Comparison of ENCODE assay signal across 22 cellular contexts in the genomic region with DNA sequence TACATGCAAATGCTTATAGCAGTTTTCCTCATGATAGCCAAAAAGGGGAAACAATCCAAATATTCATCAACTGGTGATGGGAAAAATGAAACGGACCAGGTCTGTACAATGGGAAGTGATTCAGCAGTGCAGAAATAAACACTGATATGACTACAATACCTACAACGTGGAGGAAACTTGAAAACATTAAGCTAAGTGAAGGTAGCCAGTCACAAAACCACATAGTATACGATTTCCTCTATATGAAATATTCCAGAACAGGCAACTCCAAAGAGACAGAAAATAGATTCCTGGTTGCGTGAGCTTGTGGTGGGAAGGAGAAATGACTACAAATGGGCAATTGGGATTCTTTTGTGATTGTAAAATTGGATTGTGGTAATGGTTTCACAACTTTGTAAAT.
DNase-seq lines count a peak whose midpoint lies in the region; ATAC-seq and TF ChIP-seq lines count a peak whose summit lies in the region.
"Had no signal": no experiment of that assay in that cellular context is flagged by ENCODE, and none has a peak within 500 bp of the region (broad histone marks: within the 10 kb centered on the region; RNA-seq: fewer than 3 reads in every experiment).

No MANE protein-coding gene starts in this region.

- H2AFZ ChIP-seq in SK-N-SH (ENCODE audit: low read depth) (peak overlapping the region; percentile 64; the same call in 1 of the 2 replicates), osteoblast (ENCODE audit: low read length) (no peak overlapping the region)

- DNase-seq in ELR (ENCODE audit: low read depth) (peak; percentile 86), SK-N-SH (no peak), fibroblast of gingiva (ENCODE audit: low read depth) (peak; percentile 26), osteoblast (ENCODE audit: insufficient read length, low spot score, missing footprints) (peak; percentile 10), tibial nerve (ENCODE audit: low spot score in 2 of 2) (no peak), mesendoderm (no peak), AML-193 (lab: John Stamatoyannopoulos, UW) (no peak)
- DNase-seq: activated CD4-positive, CD25-positive, alpha-beta regulatory T cell treated with anti-CD3 and anti-CD28 coated beads, Interleukin-2, amount 50 U/mL, for 72 hours; activated CD8-positive, alpha-beta T cell treated with anti-CD3 and anti-CD28 coated beads for 36 hours; activated gamma-delta T cell; activated naive CD8-positive, alpha-beta T cell treated with anti-CD3 and anti-CD28 coated beads, Interleukin-2, amount 50 U/mL, for 24 hours; activated T-cell treated with anti-CD3 and anti-CD28 coated beads for 4 hours; colonic mucosa; Kasumi-1; mammary epithelial cell; NCI-H1694; NCI-H69; sigmoid colon; upper lobe of right lung had no signal

- H4K8ac ChIP-seq in mesendoderm (ENCODE audit: low read depth, low read length), result no peak overlapping the region

- no peak overlapping the region for H2BK15ac ChIP-seq in mesendoderm (replicated peaks; ENCODE audit: low read depth)

- H3K4me3 ChIP-seq in SK-N-SH (ENCODE audit: low read depth in 2 of 2, low read length in 1 of 2) (no peak overlapping the region), osteoblast (ENCODE audit: insufficient read depth, low read length) (no peak overlapping the region), tibial nerve (no peak overlapping the region), mesendoderm (ENCODE audit: low read length) (no peak overlapping the region)
- H3K4me3 ChIP-seq: colonic mucosa, esophagus muscularis mucosa, sigmoid colon, upper lobe of right lung had no signal

- 40% methylated on average over 4 of the region's 4 CpGs for WGBS in SK-N-SH (ENCODE audit: low lambda C conversion rate)
- 55 to 60% methylated on average over 4 of the region's 4 CpGs for WGBS in tibial nerve, 2 donors
- WGBS in mesendoderm (ENCODE audit: extremely low coverage, insufficient coverage, low lambda C conversion rate), result no CpG with 5 or more reads among the region's 4 CpGs

- H2BK120ac ChIP-seq in mesendoderm (ENCODE audit: low read depth, low read length), result no peak overlapping the region

- no peak for ATAC-seq in HG02763 (IDR thresholded peaks at IDR 0.05; ENCODE audit: unreplicated experiment)
- ATAC-seq: activated CD8-positive, alpha-beta T cell treated with anti-CD3 and anti-CD28 coated beads for 36 hours; activated naive CD8-positive, alpha-beta T cell treated with anti-CD3 and anti-CD28 coated beads, Interleukin-2, amount 50 U/mL, for 24 hours; upper lobe of right lung had no signal

- H3K79me1 ChIP-seq in mesendoderm (ENCODE audit: low read length), result no peaks in the 10 kb centered on the region

- H4K20me1 ChIP-seq in SK-N-SH (ENCODE audit: insufficient read depth) (no peaks in the 10 kb centered on the region), osteoblast (ENCODE audit: insufficient read depth, low read length) (no peaks in the 10 kb centered on the region)

- TF ChIP-seq RAD21 in SK-N-SH (IDR thresholded peaks at IDR 0.05; ENCODE audit: low read length), result no peak

- H3K18ac ChIP-seq in mesendoderm (ENCODE audit: low read length), result no peak overlapping the region

- H3K27me3 ChIP-seq in SK-N-SH (ENCODE audit: insufficient read depth), result no peaks in the 10 kb centered on the region
- no peaks in the 10 kb centered on the region for H3K27me3 ChIP-seq in osteoblast (ENCODE audit: insufficient read depth, low read length)
- no peaks in the 10 kb centered on the region for H3K27me3 ChIP-seq in tibial nerve
- no peaks in the 10 kb centered on the region for H3K27me3 ChIP-seq in mesendoderm (ENCODE audit: insufficient read depth, low read length, poor library complexity)
- H3K27me3 ChIP-seq: colonic mucosa, esophagus muscularis mucosa, sigmoid colon, upper lobe of right lung had no signal

- no peak overlapping the region for H3K4ac ChIP-seq in mesendoderm (ENCODE audit: low read depth, low read length)

- H2AK5ac ChIP-seq in mesendoderm (ENCODE audit: low read length), result no peak overlapping the region

- H3K9me3 ChIP-seq in SK-N-SH (no peaks in the 10 kb centered on the region), osteoblast (ENCODE audit: low read depth, low read length) (no peaks in the 10 kb centered on the region), tibial nerve (peaks cover 0 to 3% (median 0%) of the 10 kb centered on the region in 4 donors)
- H3K9me3 ChIP-seq: colonic mucosa, upper lobe of right lung had no signal

- H3K27ac ChIP-seq in SK-N-SH (ENCODE audit: low read depth in 2 of 2, low read length in 1 of 2) (peak overlapping the region in 1 of 2 experiments; percentile 25; a peak in 1 of 4 replicates), osteoblast (ENCODE audit: low read depth, low read length) (no peak overlapping the region), tibial nerve (no peak overlapping the region), mesendoderm (ENCODE audit: low read depth, low read length) (no peak overlapping the region)
- H3K27ac ChIP-seq: C4-2B, colonic mucosa, esophagus muscularis mucosa, upper lobe of right lung had no signal

- TF ChIP-seq POLR2A in tibial nerve (IDR thresholded peaks at IDR 0.05), result no peak

- TF ChIP-seq CTCF in SK-N-SH (IDR thresholded peaks at IDR 0.05) (no peak), osteoblast (IDR thresholded peaks at IDR 0.05; ENCODE audit: extremely low read depth, low read depth, low read length) (no peak), tibial nerve (IDR thresholded peaks at IDR 0.05) (no peak)

- no peak for TF ChIP-seq EP300 in SK-N-SH (IDR thresholded peaks at IDR 0.05; ENCODE audit: borderline replicate concordance in 1 of 2, low read depth in 1 of 2, low read length in 1 of 2)
- TF ChIP-seq EP300 in tibial nerve (IDR thresholded peaks at IDR 0.05), result no peak

- H4K5ac ChIP-seq in mesendoderm (ENCODE audit: low read length), result no peak overlapping the region

- no peaks in the 10 kb centered on the region for H3K9me2 ChIP-seq in SK-N-SH

- H3K79me2 ChIP-seq in SK-N-SH (ENCODE audit: insufficient read depth) (no peaks in the 10 kb centered on the region), osteoblast (ENCODE audit: insufficient read depth, low read length) (no peaks in the 10 kb centered on the region), mesendoderm (ENCODE audit: control insufficient read depth, insufficient read depth, low read length) (no peaks in the 10 kb centered on the region)

- POLR2A ChIA-PET in SK-N-SH (lab: Yijun Ruan, JAX), result no interaction called here

- no peak overlapping the region for H2BK5ac ChIP-seq in mesendoderm (ENCODE audit: low read length)

- H3K36me3 ChIP-seq in SK-N-SH (replicated peaks in 1 of 2; ENCODE audit: control insufficient read depth in 1 of 2, insufficient read depth in 2 of 2, low read length in 1 of 2) (no peaks in the 10 kb centered on the region), osteoblast (ENCODE audit: insufficient read depth, low read length) (no peaks in the 10 kb centered on the region), tibial nerve (no peaks in the 10 kb centered on the region), mesendoderm (ENCODE audit: control insufficient read depth, insufficient read depth, low read length) (no peaks in the 10 kb centered on the region)
- H3K36me3 ChIP-seq: colonic mucosa, esophagus muscularis mucosa, sigmoid colon, upper lobe of right lung had no signal

- H3K4me1 ChIP-seq in SK-N-SH (ENCODE audit: control insufficient read depth in 1 of 2, insufficient read depth in 2 of 2, low read depth in 1 of 2, low read length in 1 of 2), result peaks cover 0 to 8% of the 10 kb centered on the region in 2 experiments; a peak in 1 of 4 replicates
- H3K4me1 ChIP-seq in osteoblast (ENCODE audit: insufficient read depth, low read length), result no peaks in the 10 kb centered on the region
- peaks cover 0 to 35% (median 0%) of the 10 kb centered on the region in 4 donors for H3K4me1 ChIP-seq in tibial nerve
- H3K4me1 ChIP-seq in mesendoderm (ENCODE audit: control insufficient read depth, low read depth, low read length), result no peaks in the 10 kb centered on the region
- H3K4me1 ChIP-seq: colonic mucosa had no signal

- no peak overlapping the region for H3K23ac ChIP-seq in mesendoderm (ENCODE audit: low read length)

- CTCF ChIA-PET in SK-N-SH (lab: Yijun Ruan, JAX), result no interaction called here

- no peak overlapping the region for H3K56ac ChIP-seq in mesendoderm (ENCODE audit: low read length)

- no peak overlapping the region for H3K9ac ChIP-seq in SK-N-SH
- no peak overlapping the region for H3K9ac ChIP-seq in mesendoderm (ENCODE audit: low read length)

- H3K4me2 ChIP-seq in SK-N-SH, result no peak overlapping the region
- peak overlapping the region; percentile 15 for H3K4me2 ChIP-seq in osteoblast (ENCODE audit: insufficient read depth, low read length)
- H3K4me2 ChIP-seq in mesendoderm (ENCODE audit: low read length), result no peak overlapping the region

- peaks cover 5% of the 10 kb centered on the region for H3F3A ChIP-seq in SK-N-SH (replicated peaks; ENCODE audit: insufficient read depth)

TF ChIP-seq in SK-N-SH, 30 proteins besides CTCF, POLR2A, EP300 and RAD21 (continues in another document):
- TF ChIP-seq MEF2A (IDR thresholded peaks at IDR 0.05; ENCODE audit: borderline replicate concordance, low read depth) (no peak), TCF12 (IDR thresholded peaks at IDR 0.05) (peak; percentile 55), GATA2 (CRISPR knock-in tag; IDR thresholded peaks at IDR 0.05) (no peak), YY1 (IDR thresholded peaks at IDR 0.05; ENCODE audit: low read depth) (no peak), FOSL2 (IDR thresholded peaks at IDR 0.05; ENCODE audit: borderline replicate concordance, low read depth) (peak; percentile 27; the same call in 1 of the 2 replicates), NFIC (IDR thresholded peaks at IDR 0.05; ENCODE audit: borderline replicate concordance) (0 out of 2 replicates have a peak, but pooled peaks have one; percentile 16), ELF1 (IDR thresholded peaks at IDR 0.05) (no peak), CHD2 (IDR thresholded peaks at IDR 0.05; ENCODE audit: low read length, partially characterized antibody) (no peak), TAF1 (IDR thresholded peaks at IDR 0.05; ENCODE audit: borderline replicate concordance, low read depth, low read length) (no peak)
- TF ChIP-seq, protein P1, sequence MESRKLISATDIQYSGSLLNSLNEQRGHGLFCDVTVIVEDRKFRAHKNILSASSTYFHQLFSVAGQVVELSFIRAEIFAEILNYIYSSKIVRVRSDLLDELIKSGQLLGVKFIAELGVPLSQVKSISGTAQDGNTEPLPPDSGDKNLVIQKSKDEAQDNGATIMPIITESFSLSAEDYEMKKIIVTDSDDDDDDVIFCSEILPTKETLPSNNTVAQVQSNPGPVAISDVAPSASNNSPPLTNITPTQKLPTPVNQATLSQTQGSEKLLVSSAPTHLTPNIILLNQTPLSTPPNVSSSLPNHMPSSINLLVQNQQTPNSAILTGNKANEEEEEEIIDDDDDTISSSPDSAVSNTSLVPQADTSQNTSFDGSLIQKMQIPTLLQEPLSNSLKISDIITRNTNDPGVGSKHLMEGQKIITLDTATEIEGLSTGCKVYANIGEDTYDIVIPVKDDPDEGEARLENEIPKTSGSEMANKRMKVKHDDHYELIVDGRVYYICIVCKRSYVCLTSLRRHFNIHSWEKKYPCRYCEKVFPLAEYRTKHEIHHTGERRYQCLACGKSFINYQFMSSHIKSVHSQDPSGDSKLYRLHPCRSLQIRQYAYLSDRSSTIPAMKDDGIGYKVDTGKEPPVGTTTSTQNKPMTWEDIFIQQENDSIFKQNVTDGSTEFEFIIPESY (IDR thresholded peaks at IDR 0.05; ENCODE audit: borderline replicate concordance, low read depth), result no peak

Comparison
In these comparisons a context has a peak if more than half of its experiments do, and no peak if none do; other contexts are left out.
1. DNase-seq: peak in ELR (single experiment), fibroblast of gingiva (single experiment) and osteoblast (single experiment); none in SK-N-SH (single experiment), tibial nerve (0 of 2), mesendoderm (single experiment) and AML-193 (0 of 2).